18 cellular contexts compared by ENCODE assay signal in the genomic region with DNA sequence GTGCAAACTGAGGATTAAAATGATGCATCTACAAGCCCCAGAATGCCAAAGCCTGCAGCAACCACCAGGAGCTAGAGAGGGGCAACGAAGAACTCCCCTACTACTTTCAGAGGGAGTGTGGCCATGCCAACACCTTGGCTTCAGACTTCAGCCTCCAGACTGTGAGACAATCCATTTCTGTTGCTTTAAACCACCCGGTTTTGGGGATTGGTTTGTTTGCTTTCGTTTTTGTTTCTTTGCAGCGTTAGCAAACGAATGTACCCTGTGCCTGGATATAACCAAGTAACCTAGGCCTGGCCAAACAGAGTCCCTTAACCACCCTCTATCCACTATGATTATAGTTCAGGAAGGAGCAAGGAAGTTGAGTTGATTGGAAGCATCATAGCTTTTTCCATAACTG.
A peak's percentile ranks its signal among the peaks of the same experiment; 100 is the strongest.
DNase-seq lines count a peak whose midpoint lies in the region; ATAC-seq, FAIRE-seq and TF ChIP-seq lines count a peak whose summit lies in the region.
"Had no signal": no experiment of that assay in that cellular context is flagged by ENCODE, and none has a peak within 500 bp of the region (broad histone marks: within the 10 kb centered on the region; RNA-seq: fewer than 3 reads in every experiment).

No MANE protein-coding gene starts in this region.

- H3K36me3 ChIP-seq in CD8-positive, alpha-beta memory T cell (ENCODE audit: insufficient read depth, low read length): no peaks in the 10 kb centered on the region
- H3K36me3 ChIP-seq in Loucy (ENCODE audit: insufficient read depth, low read length) (no peaks in the 10 kb centered on the region), GM12878 (ENCODE audit: control insufficient read depth in 2 of 2, insufficient read depth in 2 of 2, low read length in 1 of 2) (no peaks in the 10 kb centered on the region), osteoblast (ENCODE audit: insufficient read depth, low read length) (no peaks in the 10 kb centered on the region)

- no peak overlapping the region for H3K27ac Mint-ChIP-seq in CD8-positive, alpha-beta memory T cell
- H3K27ac Mint-ChIP-seq in chondrocyte (ENCODE audit: unreplicated experiment): no peak overlapping the region
- H3K27ac Mint-ChIP-seq: activated CD4-positive, alpha-beta T cell treated with anti-CD3 and anti-CD28 coated beads for 36 hours; activated naive CD4-positive, alpha-beta T cell treated with anti-CD3 and anti-CD28 coated beads for 36 hours; stimulated activated naive B cell treated with anti-CD40 and anti-IgM and Interleukin-4, amounts not matched to agents 10 μg/mL and 1 μg/mL and 100 μg/mL, for 72 hours had no signal

- no peak for FAIRE-seq in GM12878 (lab: Jason Lieb, UNC)
- FAIRE-seq: frontal cortex had no signal

- H3K27me3 ChIP-seq in CD8-positive, alpha-beta memory T cell (ENCODE audit: insufficient read depth, low read length, poor library complexity, severe bottlenecking): no peaks in the 10 kb centered on the region
- H3K27me3 ChIP-seq in Loucy (ENCODE audit: insufficient read depth, low read length, poor library complexity, severe bottlenecking) (no peaks in the 10 kb centered on the region), GM12878 (replicated peaks in 1 of 2; ENCODE audit: control insufficient read depth in 2 of 2, insufficient read depth in 2 of 2, low read length in 1 of 2) (no peaks in the 10 kb centered on the region; a peak in 1 of 4 replicates), osteoblast (ENCODE audit: insufficient read depth, low read length) (peaks cover 5% of the 10 kb centered on the region)

- no peak for TF ChIP-seq EP300 in GM12878 (IDR thresholded peaks at IDR 0.05; ENCODE audit: borderline replicate concordance in 1 of 2, control insufficient read depth in 1 of 2, low read depth in 2 of 2, low read length in 2 of 2)

- H3K9me3 ChIP-seq in CD8-positive, alpha-beta memory T cell (ENCODE audit: low read length): no peaks in the 10 kb centered on the region
- H3K9me3 ChIP-seq in Loucy (ENCODE audit: insufficient read depth, low read depth, low read length): no peaks in the 10 kb centered on the region
- H3K9me3 ChIP-seq in GM12878 (replicated peaks; ENCODE audit: control insufficient read depth, insufficient read depth, low read length): no peaks in the 10 kb centered on the region
- H3K9me3 ChIP-seq in osteoblast (ENCODE audit: low read depth, low read length): no peaks in the 10 kb centered on the region

- TF ChIP-seq POLR2A in GM12878 (IDR thresholded peaks at IDR 0.05; ENCODE audit: low read depth, low read length): no peak

- TF ChIP-seq RAD21 in GM12878 (IDR thresholded peaks at IDR 0.05; ENCODE audit: insufficient read depth, low read depth, low read length): no peak

- peaks cover 7 to 18% (median 13%) of the 10 kb centered on the region in 3 donors for H3K4me1 Mint-ChIP-seq in CD8-positive, alpha-beta memory T cell
- H3K4me1 Mint-ChIP-seq in chondrocyte (ENCODE audit: low read depth): peaks cover 18% of the 10 kb centered on the region

- H2AFZ ChIP-seq in Loucy (ENCODE audit: low read length) (peak overlapping the region; percentile 70), GM12878 (ENCODE audit: control insufficient read depth, low read depth, low read length) (peak overlapping the region; percentile 17; the same call in 1 of the 2 replicates), osteoblast (ENCODE audit: low read length) (peak overlapping the region; percentile 40)

- H3K9me2 ChIP-seq in Loucy (replicated peaks; ENCODE audit: low read depth, low read length): no peaks in the 10 kb centered on the region

- BruUV-seq in GM12878 (replicated peaks; lab: Mats Ljungman, UMichigan): no TSS peak

- H3K27me3 Mint-ChIP-seq in CD8-positive, alpha-beta memory T cell: peaks cover 1 to 32% of the 10 kb centered on the region in 2 donors
- no peaks in the 10 kb centered on the region for H3K27me3 Mint-ChIP-seq in chondrocyte (ENCODE audit: low read depth)

- H3K36me3 Mint-ChIP-seq in CD8-positive, alpha-beta memory T cell: peaks cover 0 to 4% (median 0%) of the 10 kb centered on the region in 3 donors
- no peaks in the 10 kb centered on the region for H3K36me3 Mint-ChIP-seq in chondrocyte (ENCODE audit: low read depth)
- H3K36me3 Mint-ChIP-seq: naive B cell; stimulated activated naive B cell treated with anti-CD40 and anti-IgM and Interleukin-4, amounts not matched to agents 10 μg/mL and 1 μg/mL and 100 μg/mL, for 72 hours had no signal

- H3K9me3 Mint-ChIP-seq in CD8-positive, alpha-beta memory T cell: no peaks in the 10 kb centered on the region
- H3K9me3 Mint-ChIP-seq in chondrocyte (ENCODE audit: low read depth): no peaks in the 10 kb centered on the region
- H3K9me3 Mint-ChIP-seq: activated naive CD4-positive, alpha-beta T cell treated with anti-CD3 and anti-CD28 coated beads for 36 hours; naive B cell; stimulated activated naive B cell treated with anti-CD40 and anti-IgM and Interleukin-4, amounts not matched to agents 10 μg/mL and 1 μg/mL and 100 μg/mL, for 72 hours had no signal

- H3K27ac ChIP-seq in CD8-positive, alpha-beta memory T cell (ENCODE audit: low read depth, low read length): no peak overlapping the region
- no peak overlapping the region for H3K27ac ChIP-seq in GM12878 (ENCODE audit: control insufficient read depth, insufficient read depth)
- H3K27ac ChIP-seq in osteoblast (ENCODE audit: low read depth, low read length): no peak overlapping the region

- H3K4me3 Mint-ChIP-seq in CD8-positive, alpha-beta memory T cell: peak overlapping the region in 5 of 7 donors; percentile 3 to 19 (median 7)
- no peak overlapping the region for H3K4me3 Mint-ChIP-seq in chondrocyte (ENCODE audit: unreplicated experiment)
- H3K4me3 Mint-ChIP-seq: activated CD4-positive, alpha-beta T cell treated with anti-CD3 and anti-CD28 coated beads for 36 hours; activated naive CD4-positive, alpha-beta T cell treated with anti-CD3 and anti-CD28 coated beads for 36 hours; naive B cell; stimulated activated naive B cell treated with anti-CD40 and anti-IgM and Interleukin-4, amounts not matched to agents 10 μg/mL and 1 μg/mL and 100 μg/mL, for 72 hours had no signal

- in situ Hi-C loops in GM12878 (cut with MboI): no loop called here

- CTCF ChIA-PET in CD8-positive, alpha-beta memory T cell (lab: Charles Lee): interaction anchor here (0.8 to 2.7 kb wide), 3 partner anchors 9 to 532 kb away, joined by 3 to 11 read pairs (median 3); no protein-coding TSS in a partner anchor
- CTCF ChIA-PET in GM12878 (lab: Yijun Ruan, JAX): interaction anchor here (0.8 kb wide), 1 partner anchor 391 kb away, joined by 3 read pairs; no protein-coding TSS in a partner anchor

- POLR2A ChIA-PET in CD8-positive, alpha-beta memory T cell (lab: Charles Lee): no interaction called here
- POLR2A ChIA-PET in GM12878 (lab: Charles Lee): interaction anchor here (0.6 kb wide), 2 partner anchors 407 to 411 kb away, joined by 5 to 6 read pairs; no protein-coding TSS in a partner anchor

- no peak for TF ChIP-seq CTCF in Loucy (conservative IDR thresholded peaks at IDR 0.05; ENCODE audit: low read length)
- no peak for TF ChIP-seq CTCF in GM12878 (IDR thresholded peaks at IDR 0.05 in 2 of 3, conservative IDR thresholded peaks at IDR 0.05 in 1 of 3; ENCODE audit: control insufficient read depth in 2 of 3, extremely low read depth in 1 of 3, insufficient read depth in 1 of 3, low read depth in 3 of 3, low read length in 3 of 3)
- no peak for TF ChIP-seq CTCF in osteoblast (IDR thresholded peaks at IDR 0.05; ENCODE audit: extremely low read depth, low read depth, low read length)
- no peak for TF ChIP-seq CTCF in chondrocyte (IDR thresholded peaks at IDR 0.05)

- RAD21 ChIA-PET in GM12878 (lab: Charles Lee; ENCODE audit: unreplicated experiment): no interaction called here

- no peak for DNase-seq in CD8-positive, alpha-beta memory T cell
- DNase-seq in GM12878 (ENCODE audit: low read depth, low spot score) (no peak), osteoblast (ENCODE audit: insufficient read length, low spot score, missing footprints) (no peak), HUDEP-2 (lab: John Stamatoyannopoulos, UW; ENCODE audit: unreplicated experiment in 76 of 76) (no peak), DMS 273 treated with DMSO at 0.1 percent for 48 hours (lab: John Stamatoyannopoulos, UW) (no peak), chondrocyte (ENCODE audit: low spot score) (no peak)
- DNase-seq: activated CD4-positive, alpha-beta T cell treated with anti-CD3 and anti-CD28 coated beads for 36 hours; activated naive CD4-positive, alpha-beta T cell treated with anti-CD3 and anti-CD28 coated beads for 36 hours; AML-193; aorta; central memory CD4-positive, alpha-beta T cell; naive B cell; NCI-H510A; right cardiac atrium; stimulated activated naive B cell treated with anti-CD40 and anti-IgM and Interleukin-4, amounts not matched to agents 10 μg/mL and 1 μg/mL and 100 μg/mL, for 72 hours had no signal

- SMC1A ChIA-PET in GM12878 (lab: Charles Lee; ENCODE audit: uncharacterized antibody, unreplicated experiment): interaction anchor here (1.0 kb wide), 1 partner anchor 10 kb away, joined by 4 read pairs; no protein-coding TSS in a partner anchor

- H3K4me1 ChIP-seq in CD8-positive, alpha-beta memory T cell (ENCODE audit: insufficient read depth, low read length): peaks cover 6% of the 10 kb centered on the region
- peaks cover 7% of the 10 kb centered on the region for H3K4me1 ChIP-seq in Loucy (ENCODE audit: insufficient read depth, low read length, poor library complexity, severe bottlenecking)
- H3K4me1 ChIP-seq in GM12878 (ENCODE audit: control insufficient read depth, insufficient read depth, low read length): no peaks in the 10 kb centered on the region
- H3K4me1 ChIP-seq in osteoblast (ENCODE audit: insufficient read depth, low read length): peaks cover 8% of the 10 kb centered on the region

- peak overlapping the region; percentile 17 for H3K4me2 ChIP-seq in Loucy (ENCODE audit: low read depth, low read length, poor library complexity, severe bottlenecking)
- peak overlapping the region; percentile 17; the same call in 1 of the 2 replicates for H3K4me2 ChIP-seq in GM12878 (ENCODE audit: control insufficient read depth, insufficient read depth)
- peak overlapping the region; percentile 62 for H3K4me2 ChIP-seq in osteoblast (ENCODE audit: insufficient read depth, low read length)

- ATAC-seq in GM12878: peak; percentile 33; the same call in 2 of the 3 replicates
- ATAC-seq: activated CD4-positive, alpha-beta T cell treated with anti-CD3 and anti-CD28 coated beads for 36 hours; right cardiac atrium; stimulated activated naive B cell treated with anti-CD40 and anti-IgM and Interleukin-4, amounts not matched to agents 10 μg/mL and 1 μg/mL and 100 μg/mL, for 72 hours had no signal

- H3K9ac ChIP-seq in Loucy (ENCODE audit: low read depth, low read length, poor library complexity, severe bottlenecking) (no peak overlapping the region), GM12878 (ENCODE audit: control insufficient read depth, insufficient read depth, low read length) (no peak overlapping the region)

- H3K4me3 ChIP-seq in CD8-positive, alpha-beta memory T cell (ENCODE audit: low read length): no peak overlapping the region
- no peak overlapping the region for H3K4me3 ChIP-seq in Loucy (ENCODE audit: low read length, poor library complexity, severe bottlenecking)
- no peak overlapping the region for H3K4me3 ChIP-seq in GM12878
- H3K4me3 ChIP-seq in osteoblast (ENCODE audit: insufficient read depth, low read length): no peak overlapping the region
- H3K4me3 ChIP-seq: dorsolateral prefrontal cortex had no signal

- H4K20me1 ChIP-seq in Loucy (ENCODE audit: insufficient read depth, low read length, poor library complexity, severe bottlenecking) (no peaks in the 10 kb centered on the region), GM12878 (ENCODE audit: control insufficient read depth, insufficient read depth) (no peaks in the 10 kb centered on the region), osteoblast (ENCODE audit: insufficient read depth, low read length) (no peaks in the 10 kb centered on the region)

- intact Hi-C loops in GM12878 (cut with micrococcal nuclease; ENCODE audit: unreplicated experiment): no loop called here

- WGBS in GM12878 (ENCODE audit: insufficient coverage, insufficient replicate concordance, low lambda C conversion rate, missing lambda C conversion rate): 43% methylated on average over 5 of the region's 5 CpGs

- H3K79me2 ChIP-seq in Loucy (ENCODE audit: insufficient read depth, low read length) (no peaks in the 10 kb centered on the region), GM12878 (ENCODE audit: control insufficient read depth, insufficient read depth, low read length) (no peaks in the 10 kb centered on the region), osteoblast (ENCODE audit: insufficient read depth, low read length) (no peaks in the 10 kb centered on the region)

- H3F3A ChIP-seq in Loucy (ENCODE audit: low read depth): no peaks in the 10 kb centered on the region

Comparison
In these comparisons a context has a peak if more than half of its experiments do, and no peak if none do; other contexts are left out.
1. H2AFZ ChIP-seq: peak in every context shown above with its lines; median percentile 70 in Loucy; 40 in osteoblast; 17 in GM12878.